In the genomic region with DNA sequence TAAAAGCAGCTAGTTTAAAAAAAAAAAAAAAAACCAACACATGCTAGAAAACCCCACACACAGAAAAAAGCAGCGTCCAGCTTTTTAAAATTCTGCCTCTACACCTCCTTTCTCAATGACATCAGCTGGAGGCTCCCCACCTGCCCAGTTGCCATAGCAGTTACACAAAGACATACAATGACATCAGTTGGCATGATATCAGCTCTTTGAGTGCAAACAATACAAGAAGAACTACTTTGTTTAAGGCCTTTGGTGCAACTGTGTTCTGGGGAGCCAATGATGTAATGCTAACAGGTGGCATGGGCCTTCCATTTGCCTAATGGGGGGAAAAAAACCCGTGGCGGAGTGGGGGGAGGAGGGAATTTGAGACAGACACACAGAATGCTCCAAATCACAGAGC, we compare ENCODE assay signal across 8 cellular contexts. TPM values are rescaled to one million over a fixed set of nuclear protein-coding genes. Genes with fewer than 3 reads are reported as not detected.
DNase-seq lines count a peak whose midpoint lies in the region; ATAC-seq and TF ChIP-seq lines count a peak whose summit lies in the region.

No MANE protein-coding gene starts in this region.

- no peaks in the 10 kb centered on the region for H3K9me3 Mint-ChIP-seq in CD8-positive, alpha-beta T cell
- no peaks in the 10 kb centered on the region for H3K9me3 Mint-ChIP-seq in T-helper 1 cell treated with Interleukin-12 subunit alpha and Interleukin-12 subunit beta and Interleukin-4 antibody, amounts not matched to agents 30 μg/mL and 1 μg/mL, for 36 hours
- H3K9me3 Mint-ChIP-seq in naive thymus-derived CD4-positive, alpha-beta T cell: no peaks in the 10 kb centered on the region

- H3K4me3 Mint-ChIP-seq in CD8-positive, alpha-beta T cell: no peak overlapping the region
- no peak overlapping the region for H3K4me3 Mint-ChIP-seq in T-helper 1 cell treated with Interleukin-12 subunit alpha and Interleukin-12 subunit beta and Interleukin-4 antibody, amounts not matched to agents 30 μg/mL and 1 μg/mL, for 36 hours
- H3K4me3 Mint-ChIP-seq in naive thymus-derived CD4-positive, alpha-beta T cell: peak overlapping the region in 3 of 10 donors; percentile 6 to 20 (median 15)

- CTCF ChIA-PET in CD8-positive, alpha-beta T cell (lab: Charles Lee): no interaction called here
- CTCF ChIA-PET in naive thymus-derived CD4-positive, alpha-beta T cell (lab: Charles Lee): interaction anchor here (0.6 to 0.9 kb wide), 2 partner anchors 19 to 164 kb away, joined by 3 read pairs; no protein-coding TSS in a partner anchor

- peaks cover 19% of the 10 kb centered on the region for H3K36me3 Mint-ChIP-seq in CD8-positive, alpha-beta T cell
- H3K36me3 Mint-ChIP-seq in T-helper 1 cell treated with Interleukin-12 subunit alpha and Interleukin-12 subunit beta and Interleukin-4 antibody, amounts not matched to agents 30 μg/mL and 1 μg/mL, for 36 hours (ENCODE audit: low read depth): peaks cover 24% of the 10 kb centered on the region
- H3K36me3 Mint-ChIP-seq in naive thymus-derived CD4-positive, alpha-beta T cell: peaks cover 0 to 34% (median 18%) of the 10 kb centered on the region in 5 donors

- no peak for TF ChIP-seq POLR2A in spleen (IDR thresholded peaks at IDR 0.05)

- peak in 5 of 7 experiments; percentile 31 to 81 (median 57) for DNase-seq in CD8-positive, alpha-beta T cell
- DNase-seq in NAMALWA (ENCODE audit: low spot score) (peak; percentile 94), dorsolateral prefrontal cortex (peak in 9 of 10 donors; percentile 25 to 79 (median 57)), spleen (no peak), H7 (no peak)
- peak in 6 of 9 donors; percentile 27 to 86 (median 53) for DNase-seq in naive thymus-derived CD4-positive, alpha-beta T cell

- peak; percentile 41 for ATAC-seq in CD8-positive, alpha-beta T cell
- ATAC-seq in GM21529 (IDR thresholded peaks at IDR 0.05; ENCODE audit: unreplicated experiment): peak; percentile 24
- ATAC-seq in naive thymus-derived CD4-positive, alpha-beta T cell: peak; percentile 63

- H3K9me3 ChIP-seq in CD8-positive, alpha-beta T cell (ENCODE audit: low read length): no peaks in the 10 kb centered on the region
- no peaks in the 10 kb centered on the region for H3K9me3 ChIP-seq in naive thymus-derived CD4-positive, alpha-beta T cell (ENCODE audit: control insufficient read depth in 2 of 3, low read length in 3 of 3)
- H3K9me3 ChIP-seq in spleen: no peaks in the 10 kb centered on the region

- no peaks in the 10 kb centered on the region for H3K36me3 ChIP-seq in CD8-positive, alpha-beta T cell (ENCODE audit: insufficient read depth, low read length)
- peaks cover 0 to 10% (median 5%) of the 10 kb centered on the region in 3 experiments for H3K36me3 ChIP-seq in naive thymus-derived CD4-positive, alpha-beta T cell (ENCODE audit: control insufficient read depth in 2 of 3, insufficient read depth in 3 of 3, low read length in 3 of 3)
- H3K36me3 ChIP-seq in spleen (peaks cover 0 to 23% (median 9%) of the 10 kb centered on the region in 6 donors), H7 (replicated peaks; ENCODE audit: control insufficient read depth, insufficient read depth, low read length) (no peaks in the 10 kb centered on the region)

- H3K27me3 Mint-ChIP-seq in CD8-positive, alpha-beta T cell (ENCODE audit: low read depth): no peaks in the 10 kb centered on the region
- no peaks in the 10 kb centered on the region for H3K27me3 Mint-ChIP-seq in T-helper 1 cell treated with Interleukin-12 subunit alpha and Interleukin-12 subunit beta and Interleukin-4 antibody, amounts not matched to agents 30 μg/mL and 1 μg/mL, for 36 hours (ENCODE audit: low read depth)
- no peaks in the 10 kb centered on the region for H3K27me3 Mint-ChIP-seq in naive thymus-derived CD4-positive, alpha-beta T cell

- no peaks in the 10 kb centered on the region for H3K27me3 ChIP-seq in CD8-positive, alpha-beta T cell (ENCODE audit: insufficient read depth, low read length)
- H3K27me3 ChIP-seq in dorsolateral prefrontal cortex: peaks cover 0 to 3% (median 0%) of the 10 kb centered on the region in 45 donors
- H3K27me3 ChIP-seq in naive thymus-derived CD4-positive, alpha-beta T cell (ENCODE audit: control insufficient read depth in 2 of 2, insufficient read depth in 2 of 2, low read length in 2 of 2): no peaks in the 10 kb centered on the region
- H3K27me3 ChIP-seq in spleen (replicated peaks in 1 of 7): no peaks in the 10 kb centered on the region
- no peaks in the 10 kb centered on the region for H3K27me3 ChIP-seq in H7 (ENCODE audit: control insufficient read depth, insufficient read depth, low read length)

- peaks cover 56% of the 10 kb centered on the region for H3K4me1 Mint-ChIP-seq in CD8-positive, alpha-beta T cell (ENCODE audit: low read depth)
- peaks cover 59% of the 10 kb centered on the region for H3K4me1 Mint-ChIP-seq in T-helper 1 cell treated with Interleukin-12 subunit alpha and Interleukin-12 subunit beta and Interleukin-4 antibody, amounts not matched to agents 30 μg/mL and 1 μg/mL, for 36 hours (ENCODE audit: low read depth)
- H3K4me1 Mint-ChIP-seq in naive thymus-derived CD4-positive, alpha-beta T cell: peaks cover 30 to 72% (median 57%) of the 10 kb centered on the region in 7 donors

- POLR2A ChIA-PET in CD8-positive, alpha-beta T cell (lab: Charles Lee): interaction anchor here (0.7 to 1.8 kb wide), 4 partner anchors 24 to 181 kb away, joined by 3 to 16 read pairs (median 4); a partner anchor contains a TSS
- POLR2A ChIA-PET in naive thymus-derived CD4-positive, alpha-beta T cell (lab: Charles Lee): interaction anchor here (9.0 kb wide), 1 partner anchor 33 kb away, joined by 82 read pairs; a partner anchor contains a TSS

- no peak overlapping the region for H3K27ac ChIP-seq in CD8-positive, alpha-beta T cell (ENCODE audit: low read depth, low read length)
- H3K27ac ChIP-seq in dorsolateral prefrontal cortex: peak overlapping the region; percentile 56 to 96 (median 90)
- H3K27ac ChIP-seq in naive thymus-derived CD4-positive, alpha-beta T cell (ENCODE audit: low read depth, low read length): no peak overlapping the region
- H3K27ac ChIP-seq in spleen: peak overlapping the region in 3 of 8 donors; percentile 46 to 65 (median 53)

- intact Hi-C loops in CD8-positive, alpha-beta T cell (cut with DNase I, micrococcal nuclease): loop anchor here (1.0 to 2.0 kb wide), 2 partner anchors 14 to 33 kb away; a partner anchor contains a TSS
- intact Hi-C loops in dorsolateral prefrontal cortex (cut with DNase I) (loop anchor here in 1 of 2 donors (1.0 kb wide), 1 partner anchor 31 kb away; no protein-coding TSS in a partner anchor), spleen (cut with DNase I; ENCODE audit: low total_unique reads) (no loop called here)
- intact Hi-C loops in naive thymus-derived CD4-positive, alpha-beta T cell (cut with micrococcal nuclease): loop anchor here in 1 of 2 donors (1.0 kb wide), 2 partner anchors 33 to 68 kb away; a partner anchor contains a TSS

- peak overlapping the region; percentile 82 for H3K27ac Mint-ChIP-seq in CD8-positive, alpha-beta T cell
- peak overlapping the region; percentile 67 for H3K27ac Mint-ChIP-seq in T-helper 1 cell treated with Interleukin-12 subunit alpha and Interleukin-12 subunit beta and Interleukin-4 antibody, amounts not matched to agents 30 μg/mL and 1 μg/mL, for 36 hours
- peak overlapping the region; percentile 14 to 81 (median 68) for H3K27ac Mint-ChIP-seq in naive thymus-derived CD4-positive, alpha-beta T cell

- H3K4me3 ChIP-seq in CD8-positive, alpha-beta T cell (ENCODE audit: low read depth, low read length): no peak overlapping the region
- peak overlapping the region in 19 of 59 donors; percentile 6 to 45 (median 19) for H3K4me3 ChIP-seq in dorsolateral prefrontal cortex
- no peak overlapping the region for H3K4me3 ChIP-seq in naive thymus-derived CD4-positive, alpha-beta T cell (ENCODE audit: low read length)
- H3K4me3 ChIP-seq in spleen: no peak overlapping the region
- no peak overlapping the region for H3K4me3 ChIP-seq in H7 (ENCODE audit: insufficient read depth, low read depth, low read length)

- 46 to 54% (median 54%) methylated on average over 3 of the region's 3 CpGs for WGBS in spleen, 5 donors

- H3K4me1 ChIP-seq in CD8-positive, alpha-beta T cell (ENCODE audit: insufficient read depth, low read length): peaks cover 31% of the 10 kb centered on the region
- H3K4me1 ChIP-seq in naive thymus-derived CD4-positive, alpha-beta T cell (ENCODE audit: control insufficient read depth in 2 of 2, insufficient read depth in 2 of 2, low read length in 2 of 2): peaks cover 20 to 58% of the 10 kb centered on the region in 2 donors
- H3K4me1 ChIP-seq in spleen: peaks cover 3 to 84% (median 38%) of the 10 kb centered on the region in 6 donors

- TF ChIP-seq CTCF in CD8-positive, alpha-beta T cell (IDR thresholded peaks at IDR 0.05): no peak
- no peak for TF ChIP-seq CTCF in dorsolateral prefrontal cortex (IDR thresholded peaks at IDR 0.05 in 54 of 56, conservative IDR thresholded peaks at IDR 0.05 in 2 of 56; ENCODE audit: low read depth in 1 of 56, partially characterized antibody in 56 of 56)
- TF ChIP-seq CTCF in spleen (IDR thresholded peaks at IDR 0.05 in 8 of 11, conservative IDR thresholded peaks at IDR 0.05 in 3 of 11): no peak

RNA-seq across cellular contexts. Expression of a gene that starts 32.9 kb away (rescaled TPM):
- total RNA-seq in CD8-positive, alpha-beta T cell: 10 to 100 TPM; 63.0 to 64.3 TPM
- 10 to 100 TPM in 43 of 120 experiments, 1 to 10 TPM in 77; 2.7 to 28.4 (median 9.0) TPM for total RNA-seq in dorsolateral prefrontal cortex
- total RNA-seq in naive thymus-derived CD4-positive, alpha-beta T cell: 10 to 100 TPM in 3 of 5 experiments, 1 to 10 TPM in 2; 2.5 to 60.6 (median 19.0) TPM
- 1 to 10 TPM; 3.5 to 3.7 TPM for polyA plus RNA-seq in naive thymus-derived CD4-positive, alpha-beta T cell
- 10 to 100 TPM in 1 of 7 donors, 1 to 10 TPM in 6; 6.6 to 11.9 (median 7.6) TPM for total RNA-seq in spleen
- polyA plus RNA-seq in spleen: 1 to 10 TPM; 3.4 to 7.4 (median 4.4) TPM
- total RNA-seq in H7 (2014; rRNA removed; shearing (Covaris generic)): 16.5 and 16.6 TPM in 2 replicates

Comparison
In these comparisons a context has a peak if more than half of its experiments do, and no peak if none do; other contexts are left out.
1. DNase-seq: peak in CD8-positive, alpha-beta T cell (5 of 7), NAMALWA (single experiment), dorsolateral prefrontal cortex (9 of 10) and naive thymus-derived CD4-positive, alpha-beta T cell (6 of 9); none in spleen (single experiment) and H7 (single experiment).
2. H3K27ac ChIP-seq: peak in dorsolateral prefrontal cortex (59 of 59); none in CD8-positive, alpha-beta T cell (single experiment) and naive thymus-derived CD4-positive, alpha-beta T cell (single experiment).
3. Peak in every context shown above with its lines, with median percentiles within 50 percentile points of each other: ATAC-seq and H3K27ac Mint-ChIP-seq.